7 cellular contexts compared by ENCODE assay signal in the genomic region with DNA sequence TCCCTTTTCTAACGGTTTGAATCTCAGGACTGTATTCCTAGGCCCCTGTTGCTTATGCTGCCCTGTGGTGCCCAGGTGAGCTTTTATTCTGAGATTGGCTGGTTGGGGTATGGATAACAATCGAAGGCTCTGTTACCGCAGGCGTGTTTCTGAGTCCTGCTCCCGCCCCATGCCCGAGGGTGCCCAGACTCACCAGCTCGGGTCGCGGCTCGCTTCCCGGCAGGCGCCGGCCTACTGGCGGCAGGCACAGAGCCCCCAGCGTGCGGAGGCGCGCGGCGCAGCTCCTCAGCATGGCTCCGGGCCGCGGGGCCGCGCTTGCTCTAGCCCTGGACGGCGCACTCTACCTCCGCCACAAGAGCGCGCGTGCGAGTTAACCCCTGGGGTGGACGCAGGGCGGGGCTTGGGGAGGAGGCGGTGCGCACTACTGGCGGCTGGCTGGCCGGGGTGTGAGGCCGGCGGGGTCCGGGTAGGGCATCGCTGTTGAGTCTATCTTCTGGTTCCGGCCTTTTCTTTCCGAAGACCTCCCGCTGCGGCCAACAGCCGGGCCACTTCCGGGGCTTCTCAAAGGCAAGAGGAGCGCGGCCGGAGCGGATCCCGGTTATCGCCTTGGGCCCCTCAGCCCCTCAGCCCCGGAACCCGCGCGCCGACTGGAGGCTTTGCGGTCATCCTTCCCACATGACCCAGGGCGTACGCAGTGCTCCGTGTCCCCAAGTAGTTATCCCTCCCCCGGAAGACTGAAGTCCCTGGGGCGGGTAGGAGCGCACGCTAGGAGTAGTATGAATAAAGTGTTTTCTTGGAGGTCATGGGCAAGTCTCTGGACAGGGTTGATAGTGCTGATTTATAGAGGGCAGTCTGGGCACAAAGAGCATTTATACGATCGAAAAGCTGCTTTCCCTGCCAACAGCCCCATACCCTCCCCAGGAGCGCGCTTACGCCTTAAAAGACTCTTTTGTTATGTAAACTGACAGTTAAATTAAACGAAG.
DNase-seq lines count a peak whose midpoint lies in the region; ATAC-seq lines count a peak whose summit lies in the region.

A gene (minus strand): TSS at position 345 of the 983 bp plus-strand sequence. CDS start 53 bp downstream, at position 292.

- ATAC-seq in GM18517 (IDR thresholded peaks at IDR 0.05; ENCODE audit: unreplicated experiment) (peak; percentile 92), HG02973 (IDR thresholded peaks at IDR 0.05; ENCODE audit: unreplicated experiment) (peak; percentile 97)

- peak; percentile 96 for DNase-seq in NCI-H2227 (lab: John Stamatoyannopoulos, UW; ENCODE audit: unreplicated experiment)
- DNase-seq in activated CD4-positive, CD25-positive, alpha-beta regulatory T cell treated with anti-CD3 and anti-CD28 coated beads, Interleukin-2, amount 50 U/mL, for 16 hours (ENCODE audit: low read depth, low spot score) = peak; percentile 81
- DNase-seq in central memory CD4-positive, alpha-beta T cell = peak; percentile 77
- DNase-seq in islet precursor cell = peak; percentile 99
- DNase-seq in stimulated activated CD4-positive, alpha-beta T cell treated with anti-CD3 and anti-CD28 coated beads, Interleukin-12 subunit alpha, Interleukin-12 subunit beta, amount 100 ng/mL, for 4 hours = peak; percentile 96

Comparison
In these comparisons a context has a peak if more than half of its experiments do, and no peak if none do; other contexts are left out.
1. Peak in every context shown above with its lines: DNase-seq and ATAC-seq.